In genomic region chr5:167985373-167985772, GRCh38 we compare ENCODE assay signal across 20 cellular contexts.
"Had no signal": no experiment of that assay in that cellular context is flagged by ENCODE, and none has a peak within 500 bp of the region (broad histone marks: within the 10 kb centered on the region; RNA-seq: fewer than 3 reads in every experiment).

No MANE protein-coding gene starts in this region.

- DNase-seq: activated CD4-positive, alpha-beta T cell treated with anti-CD3 and anti-CD28 coated beads for 1 hour; activated CD4-positive, alpha-beta T cell treated with anti-CD3 and anti-CD28 coated beads, Interleukin-2, amount 50 U/mL, for 1 hour; activated gamma-delta T cell treated with Interleukin-2 at 50 U/mL for 16 hours; activated T-cell treated with anti-CD3 and anti-CD28 coated beads, Interleukin-2, amount 50 U/mL, for 1 hour; aorta; central memory CD4-positive, alpha-beta T cell; effector memory CD4-positive, alpha-beta T cell; gastrocnemius medialis; heart left ventricle; islet precursor cell; left ventricle myocardium inferior; ovary; spleen; stimulated activated CD4-positive, alpha-beta T cell treated with anti-CD3 and anti-CD28 coated beads, Interleukin-4, amount 100 ng/mL, for 1 hour; stimulated activated naive CD4-positive, alpha-beta T cell treated with Interleukin-2 at 50 U/mL for 16 hours; T-helper 9 cell had no signal

- H3K4me3 ChIP-seq: esophagus muscularis mucosa, gastrocnemius medialis, heart left ventricle, left ventricle myocardium inferior, ovary, spleen, thoracic aorta, vagina had no signal

- ATAC-seq: activated naive CD4-positive, alpha-beta T cell treated with anti-CD3 and anti-CD28 coated beads, Interleukin-2, amount 50 U/mL, for 72 hours; gastrocnemius medialis had no signal
